In the genomic region with DNA sequence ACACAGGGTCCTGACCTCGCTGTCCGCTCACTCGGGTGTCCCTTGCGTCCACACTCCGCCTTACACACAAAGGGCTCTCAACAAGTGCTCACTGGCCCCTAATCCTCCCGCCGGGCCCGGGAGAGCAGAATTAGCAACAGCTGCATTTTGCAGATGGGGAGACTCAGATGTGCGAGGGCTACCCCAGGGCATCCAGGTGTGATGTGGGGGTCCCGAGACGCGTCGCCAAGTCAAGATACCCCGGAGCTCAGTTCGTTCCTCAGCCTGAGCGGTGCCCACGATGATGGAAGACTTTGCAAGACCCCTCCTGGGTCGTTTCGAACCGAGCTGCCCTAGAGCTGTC, we compare ENCODE assay signal across 8 cellular contexts. TPM values are rescaled to one million over a fixed set of nuclear protein-coding genes. Genes with fewer than 3 reads are reported as not detected.
DNase-seq lines count a peak whose midpoint lies in the region; ATAC-seq, FAIRE-seq and TF ChIP-seq lines count a peak whose summit lies in the region.

No MANE protein-coding gene starts in this region.

- H3K4me1 Mint-ChIP-seq in CD4-positive, CD25-positive, alpha-beta regulatory T cell, result peaks cover 7 to 44% (median 19%) of the 10 kb centered on the region in 4 donors

- FAIRE-seq in pancreas (lab: Jason Lieb, UNC), result no peak

- ATAC-seq in CD4-positive, CD25-positive, alpha-beta regulatory T cell (ENCODE audit: low read depth in 2 of 2), result no peak
- ATAC-seq in Panc1 (no peak), pancreas (no peak), GM19397 (IDR thresholded peaks at IDR 0.05; ENCODE audit: unreplicated experiment) (no peak)

- peak overlapping the region; percentile 16 for H3K27ac ChIP-seq in CD4-positive, CD25-positive, alpha-beta regulatory T cell (ENCODE audit: insufficient read depth, low read length, poor library complexity, severe bottlenecking)
- no peak overlapping the region; the same call in 1 of the 2 replicates for H3K27ac ChIP-seq in Panc1 (ENCODE audit: low read length)
- H3K27ac ChIP-seq in esophagus muscularis mucosa (replicated peaks in 1 of 4), result peak overlapping the region; percentile 50 to 80 (median 78)
- H3K27ac ChIP-seq in pancreas, result no peak overlapping the region

- peak overlapping the region; percentile 86 to 94 (median 92) for H3K4me3 Mint-ChIP-seq in CD4-positive, CD25-positive, alpha-beta regulatory T cell

- peak overlapping the region in 2 of 3 donors; percentile 92 to 94 for H3K27ac Mint-ChIP-seq in CD4-positive, CD25-positive, alpha-beta regulatory T cell

- H3K27me3 Mint-ChIP-seq in CD4-positive, CD25-positive, alpha-beta regulatory T cell, result peaks cover 17% of the 10 kb centered on the region

- CTCF ChIA-PET in Panc1 (lab: Charles Lee), result no interaction called here

- no peaks in the 10 kb centered on the region for H3K36me3 ChIP-seq in CD4-positive, CD25-positive, alpha-beta regulatory T cell (ENCODE audit: control insufficient read depth, insufficient read depth, low read length)
- H3K36me3 ChIP-seq in Panc1 (ENCODE audit: control insufficient read depth, insufficient read depth, low read length) (no peaks in the 10 kb centered on the region), esophagus muscularis mucosa (no peaks in the 10 kb centered on the region), pancreas (no peaks in the 10 kb centered on the region)

- POLR2A ChIA-PET in Panc1 (lab: Charles Lee), result no interaction called here

- peaks cover 38% of the 10 kb centered on the region for H3K4me1 ChIP-seq in CD4-positive, CD25-positive, alpha-beta regulatory T cell (ENCODE audit: control insufficient read depth, insufficient read depth, low read length, poor library complexity, severe bottlenecking)
- 0 out of 2 replicates have a peak, but pooled peaks cover 6% of the 10 kb centered on the region for H3K4me1 ChIP-seq in Panc1 (ENCODE audit: control insufficient read depth, insufficient read depth, low read length)
- peaks cover 5 to 21% (median 19%) of the 10 kb centered on the region in 4 donors for H3K4me1 ChIP-seq in esophagus muscularis mucosa
- H3K4me1 ChIP-seq in pancreas, result peaks cover 0 to 7% (median 5%) of the 10 kb centered on the region in 3 donors

- no peak for TF ChIP-seq CTCF in Panc1 (IDR thresholded peaks at IDR 0.05)
- no peak for TF ChIP-seq CTCF in esophagus muscularis mucosa (IDR thresholded peaks at IDR 0.05)
- no peak for TF ChIP-seq CTCF in pancreas (IDR thresholded peaks at IDR 0.05)

- in situ Hi-C loops in Panc1 (cut with HindIII; ENCODE audit: low pct_unique_long_range_greater_than_20kb, low sequenced_read_pairs), result no loop called here

- no TSS peak for BruUV-seq in Panc1 (replicated peaks; lab: Mats Ljungman, UMichigan)

- intact Hi-C loops in Panc1 (cut with micrococcal nuclease; ENCODE audit: unreplicated experiment), result no loop called here
- intact Hi-C loops in esophagus muscularis mucosa (cut with DNase I), result loop anchor here (5.0 to 10.0 kb wide), 3 partner anchors 228 to 573 kb away; partner anchors contain the start of genes CHCHD4, LSM3 and XPC
- intact Hi-C loops in pancreas (cut with DNase I), result loop anchor here in 1 of 3 donors (10.0 kb wide), 2 partner anchors 220 to 570 kb away; no protein-coding TSS in a partner anchor

- H3K27me3 ChIP-seq in CD4-positive, CD25-positive, alpha-beta regulatory T cell (ENCODE audit: control insufficient read depth, insufficient read depth, low read length), result peaks cover 5% of the 10 kb centered on the region
- H3K27me3 ChIP-seq in Panc1 (ENCODE audit: control insufficient read depth, insufficient read depth, low read length), result no peaks in the 10 kb centered on the region
- no peaks in the 10 kb centered on the region for H3K27me3 ChIP-seq in esophagus muscularis mucosa
- no peaks in the 10 kb centered on the region for H3K27me3 ChIP-seq in pancreas

- no peak for DNase-seq in CD4-positive, CD25-positive, alpha-beta regulatory T cell
- no peak for DNase-seq in Panc1 (ENCODE audit: low read depth, low spot score)
- DNase-seq in esophagus muscularis mucosa (ENCODE audit: extremely low spot score), result peak; percentile 78
- no peak for DNase-seq in pancreas
- no peak for DNase-seq in NCI-H510A treated with DMSO at 0.1 percent for 48 hours (lab: John Stamatoyannopoulos, UW)
- DNase-seq in NOMO-1 (lab: John Stamatoyannopoulos, UW; ENCODE audit: unreplicated experiment in 2 of 2), result no peak
- no peak for DNase-seq in NCI-H526 (lab: John Stamatoyannopoulos, UW)

- peaks cover 9 to 10% of the 10 kb centered on the region in 2 experiments for H3K9me3 ChIP-seq in CD4-positive, CD25-positive, alpha-beta regulatory T cell (ENCODE audit: control insufficient read depth in 2 of 2, low read length in 2 of 2)
- no peaks in the 10 kb centered on the region for H3K9me3 ChIP-seq in Panc1 (ENCODE audit: control insufficient read depth, insufficient read depth, low read depth, low read length)
- no peaks in the 10 kb centered on the region for H3K9me3 ChIP-seq in esophagus muscularis mucosa
- no peaks in the 10 kb centered on the region for H3K9me3 ChIP-seq in pancreas

- TF ChIP-seq EP300 in esophagus muscularis mucosa (IDR thresholded peaks at IDR 0.05), result no peak

- H3K36me3 Mint-ChIP-seq in CD4-positive, CD25-positive, alpha-beta regulatory T cell, result peaks cover 9% of the 10 kb centered on the region

- whole genome bisulfite sequencing in esophagus muscularis mucosa, result 49% methylated on average over 17 of the region's 20 CpGs
- WGBS in pancreas, 2 donors, result 39 to 44% methylated on average over 20 of the region's 20 CpGs

- TF ChIP-seq POLR2A in esophagus muscularis mucosa (IDR thresholded peaks at IDR 0.05; ENCODE audit: low read depth), result no peak

- H3K9me3 Mint-ChIP-seq in CD4-positive, CD25-positive, alpha-beta regulatory T cell, result peaks cover 2 to 13% (median 10%) of the 10 kb centered on the region in 7 donors

- H3K4me3 ChIP-seq in CD4-positive, CD25-positive, alpha-beta regulatory T cell (ENCODE audit: low read depth, low read length), result no peak overlapping the region
- H3K4me3 ChIP-seq in Panc1 (ENCODE audit: low read depth in 2 of 2, low read length in 2 of 2) (peak overlapping the region; percentile 55 to 56), esophagus muscularis mucosa (peak overlapping the region; percentile 61 to 73 (median 66)), pancreas (peak overlapping the region in 3 of 4 donors; percentile 24 to 60 (median 50))

RNA-seq across cellular contexts. Expression of gene WNT7A, which starts 14.9 kb away (rescaled TPM):
- 2.5 TPM for total RNA-seq in CD4-positive, CD25-positive, alpha-beta regulatory T cell
- 1 to 10 TPM in 1 of 4 donors, under 1 TPM in 2, not detected in 1; 0.34 to 1.4 (median 0.87) TPM for polyA plus RNA-seq in CD4-positive, CD25-positive, alpha-beta regulatory T cell
- total RNA-seq in Panc1 (2021; ENCODE audit: unreplicated experiment), result not detected
- polyA plus RNA-seq in Panc1 (2012; ENCODE audit: insufficient read length), result not detected
- total RNA-seq in esophagus muscularis mucosa, result not detected
- total RNA-seq in pancreas, result under 1 TPM in 5 of 6 donors, not detected in 1; 0.09 to 0.31 (median 0.09) TPM
- polyA plus RNA-seq in pancreas, result under 1 TPM; 0.04 to 0.12 TPM

Comparison
In these comparisons a context has a peak if more than half of its experiments do, and no peak if none do; other contexts are left out.
1. H3K27ac ChIP-seq: peak in CD4-positive, CD25-positive, alpha-beta regulatory T cell (single experiment) and esophagus muscularis mucosa (4 of 4); none in Panc1 (single experiment) and pancreas (0 of 4).